10 cellular contexts compared by ENCODE assay signal in genomic region chrX:63930140-63930539, GRCh38.
DNase-seq lines count a peak whose midpoint lies in the region; ATAC-seq, FAIRE-seq and TF ChIP-seq lines count a peak whose summit lies in the region.
"Had no signal": no experiment of that assay in that cellular context is flagged by ENCODE, and none has a peak within 500 bp of the region (broad histone marks: within the 10 kb centered on the region; RNA-seq: fewer than 3 reads in every experiment).

No MANE protein-coding gene starts in this region.

- no peak for TF ChIP-seq EP300 in sigmoid colon (IDR thresholded peaks at IDR 0.05)

- intact Hi-C loops in pancreas (cut with DNase I) (no loop called here), sigmoid colon (cut with DNase I) (no loop called here)

- ATAC-seq in pancreas (peak in 3 of 4 donors; percentile 70 to 84 (median 82)), GM21515 (IDR thresholded peaks at IDR 0.05; ENCODE audit: unreplicated experiment) (no peak)

- no peak for TF ChIP-seq POLR2A in sigmoid colon (IDR thresholded peaks at IDR 0.05)

- no peaks in the 10 kb centered on the region for H3K9me3 ChIP-seq in pancreas
- no peaks in the 10 kb centered on the region for H3K9me3 ChIP-seq in sigmoid colon

- H3K27me3 ChIP-seq in pancreas (no peaks in the 10 kb centered on the region), sigmoid colon (no peaks in the 10 kb centered on the region)

- H3K4me1 ChIP-seq in pancreas (no peaks in the 10 kb centered on the region), sigmoid colon (no peaks in the 10 kb centered on the region)

- in situ Hi-C loops in T47D (cut with HindIII; ENCODE audit: low pct_unique_long_range_greater_than_20kb, low sequenced_read_pairs), result no loop called here

- no peak for FAIRE-seq in pancreas (lab: Jason Lieb, UNC)

- DNase-seq in NCI-H2171 treated with DMSO at 0.1 percent for 48 hours (lab: John Stamatoyannopoulos, UW) (peak; percentile 2), NCI-H2171 (lab: John Stamatoyannopoulos, UW) (no peak), NCI-H1417 (lab: John Stamatoyannopoulos, UW) (peak in 2 of 3 experiments; percentile 51 to 70), T47D (ENCODE audit: low read depth in 1 of 2, low spot score in 1 of 2) (peak; percentile 11 to 36), pancreas (peak in 1 of 6 donors; percentile 12), sigmoid colon (no peak), NCI-H146 treated with DMSO at 0.1 percent for 48 hours (lab: John Stamatoyannopoulos, UW; ENCODE audit: unreplicated experiment) (no peak)
- DNase-seq: NCI-H2081 treated with DMSO at 0.1 percent for 48 hours, occipital lobe had no signal

- H3K4me3 ChIP-seq in pancreas (no peak overlapping the region), sigmoid colon (no peak overlapping the region)

- peak in 1 of 4 donors; percentile 29 for TF ChIP-seq CTCF in pancreas (IDR thresholded peaks at IDR 0.05)
- TF ChIP-seq CTCF in sigmoid colon (IDR thresholded peaks at IDR 0.05), result no peak

- H3K36me3 ChIP-seq in pancreas (no peaks in the 10 kb centered on the region), sigmoid colon (no peaks in the 10 kb centered on the region)

- no peak overlapping the region for H3K27ac ChIP-seq in pancreas
- no peak overlapping the region for H3K27ac ChIP-seq in sigmoid colon

- WGBS in pancreas, 2 donors, result 7 to 25% methylated on average over 4 of the region's 4 CpGs
- WGBS in sigmoid colon, 2 donors, result 53 to 61% methylated on average over 4 of the region's 4 CpGs

Comparison
In these comparisons a context has a peak if more than half of its experiments do, and no peak if none do; other contexts are left out.
1. DNase-seq: peak in NCI-H2171 treated with DMSO at 0.1 percent for 48 hours (single experiment), NCI-H1417 (2 of 3) and T47D (2 of 2); none in NCI-H2171 (single experiment), sigmoid colon (single experiment) and NCI-H146 treated with DMSO at 0.1 percent for 48 hours (single experiment).